ENCODE assay signal across 30 cellular contexts in genomic region chr3:79204351-79204750, GRCh38.
"Had no signal": no experiment of that assay in that cellular context is flagged by ENCODE, and none has a peak within 500 bp of the region (broad histone marks: within the 10 kb centered on the region; RNA-seq: fewer than 3 reads in every experiment).

No MANE protein-coding gene starts in this region.

- H3K36me3 ChIP-seq: adrenal gland, colonic mucosa, right lobe of liver, transverse colon had no signal

- H3K9me3 ChIP-seq: adrenal gland, colonic mucosa, right lobe of liver, testis, transverse colon had no signal

- H3K4me1 ChIP-seq: adrenal gland, colonic mucosa, right lobe of liver, testis, transverse colon had no signal

- H3K27me3 ChIP-seq: adrenal gland, colonic mucosa, dorsolateral prefrontal cortex, right lobe of liver, testis, transverse colon had no signal

- H3K27ac ChIP-seq: adrenal gland, colonic mucosa, dorsolateral prefrontal cortex, right lobe of liver, skin epidermis, testis, transverse colon had no signal

- H3K36me3 Mint-ChIP-seq: activated naive CD8-positive, alpha-beta T cell treated with anti-CD3 and anti-CD28 coated beads for 36 hours; mesothelial cell of epicardium; naive B cell had no signal

- DNase-seq: activated CD4-positive, alpha-beta T cell treated with anti-CD3 and anti-CD28 coated beads for 36 hours; activated CD4-positive, alpha-beta T cell treated with anti-CD3 and anti-CD28 coated beads, Interleukin-2, amount 50 U/mL, for 4 hours; activated CD4-positive, CD25-positive, alpha-beta regulatory T cell; activated effector memory CD4-positive, alpha-beta T cell treated with Interleukin-2 at 50 U/mL for 16 hours; activated naive CD4-positive, alpha-beta T cell treated with anti-CD3 and anti-CD28 coated beads for 36 hours; activated naive CD8-positive, alpha-beta T cell treated with anti-CD3 and anti-CD28 coated beads for 36 hours; activated T-cell treated with anti-CD3 and anti-CD28 coated beads for 4 hours; adrenal gland; aorta; colonic mucosa; dorsolateral prefrontal cortex; effector memory CD4-positive, alpha-beta T cell; glutamatergic neuron; islet precursor cell; left cardiac atrium; mammary epithelial cell; naive B cell; right lobe of liver; stimulated activated CD4-positive, alpha-beta T cell treated with anti-CD3 and anti-CD28 coated beads, Interleukin-12 subunit alpha, Interleukin-12 subunit beta, amount 100 ng/mL, for 4 hours; stimulated activated CD4-positive, alpha-beta T cell treated with anti-CD3 and anti-CD28 coated beads, Interleukin-4, amount 100 ng/mL, for 1 hour; stimulated activated naive CD8-positive, alpha-beta T cell treated with anti-CD3 and anti-CD28 coated beads, Interleukin-15, Interleukin-2, amounts not matched to agents 100 U/mL and 50 U/mL, for 24 hours; T-helper 1 cell; testis; transverse colon had no signal

- H3K4me3 ChIP-seq: adrenal gland, colonic mucosa, dorsolateral prefrontal cortex, right lobe of liver, skin epidermis, testis, transverse colon had no signal

- H3K27me3 Mint-ChIP-seq: activated CD4-positive, alpha-beta T cell treated with anti-CD3 and anti-CD28 coated beads for 36 hours; activated naive CD8-positive, alpha-beta T cell treated with anti-CD3 and anti-CD28 coated beads for 36 hours; central memory CD8-positive, alpha-beta T cell; naive B cell had no signal

- H3K27ac Mint-ChIP-seq: activated CD4-positive, alpha-beta T cell treated with anti-CD3 and anti-CD28 coated beads for 36 hours; activated naive CD4-positive, alpha-beta T cell treated with anti-CD3 and anti-CD28 coated beads for 36 hours; activated naive CD8-positive, alpha-beta T cell treated with anti-CD3 and anti-CD28 coated beads for 36 hours; mesothelial cell of epicardium; naive B cell; T-helper 2 cell treated with Interferon-gamma antibody and Interleukin-4, amounts not matched to agents 5 μg/mL and 100 μg/mL, for 36 hours had no signal

- FAIRE-seq: frontal cortex had no signal

- H3K4me3 Mint-ChIP-seq: activated CD4-positive, alpha-beta T cell treated with anti-CD3 and anti-CD28 coated beads for 36 hours; activated naive CD4-positive, alpha-beta T cell treated with anti-CD3 and anti-CD28 coated beads for 36 hours; activated naive CD8-positive, alpha-beta T cell treated with anti-CD3 and anti-CD28 coated beads for 36 hours; central memory CD8-positive, alpha-beta T cell; mesothelial cell of epicardium; naive B cell; neural crest cell; T-helper 2 cell treated with Interferon-gamma antibody and Interleukin-4, amounts not matched to agents 5 μg/mL and 100 μg/mL, for 36 hours had no signal

- ATAC-seq: activated CD4-positive, alpha-beta T cell treated with anti-CD3 and anti-CD28 coated beads for 36 hours; left cardiac atrium; right lobe of liver; stimulated activated naive CD8-positive, alpha-beta T cell treated with anti-CD3 and anti-CD28 coated beads, Interleukin-15, Interleukin-2, amounts not matched to agents 100 U/mL and 50 U/mL, for 24 hours had no signal

- H3K4me1 Mint-ChIP-seq: activated CD4-positive, alpha-beta T cell treated with anti-CD3 and anti-CD28 coated beads for 36 hours; activated naive CD8-positive, alpha-beta T cell treated with anti-CD3 and anti-CD28 coated beads for 36 hours; central memory CD8-positive, alpha-beta T cell; naive B cell had no signal
